ENCODE assay signal across 20 cellular contexts in genomic region chr19:31402931-31403330, GRCh38.
"Had no signal": no experiment of that assay in that cellular context is flagged by ENCODE, and none has a peak within 500 bp of the region (broad histone marks: within the 10 kb centered on the region; RNA-seq: fewer than 3 reads in every experiment).

No MANE protein-coding gene starts in this region.

- H3K4me1 ChIP-seq: left lung, lower lobe of right lung, psoas muscle, right lobe of liver, tibial artery, upper lobe of left lung, uterus had no signal

- DNase-seq: effector memory CD8-positive, alpha-beta T cell; immature natural killer cell; left lung; lower lobe of right lung; mesenchymal stem cell; midbrain; occipital lobe; psoas muscle; retina; right lobe of liver; stimulated activated CD4-positive, alpha-beta T cell treated with anti-CD3 and anti-CD28 coated beads, Interleukin-4, amount 100 ng/mL, for 1 hour; stimulated activated CD8-positive, alpha-beta memory T cell treated with anti-CD3 and anti-CD28 coated beads, Interleukin-4, amount 100 ng/mL, for 48 hours; stimulated activated naive CD8-positive, alpha-beta T cell treated with anti-CD3 and anti-CD28 coated beads, Interleukin-15, Interleukin-2, amounts not matched to agents 100 U/mL and 50 U/mL, for 24 hours; tibial artery; upper lobe of left lung; uterus had no signal

- H3K36me3 ChIP-seq: esophagus muscularis mucosa, left lung, lower lobe of right lung, right lobe of liver, tibial artery, upper lobe of left lung, uterus had no signal

- ATAC-seq: effector memory CD8-positive, alpha-beta T cell; left lung; lower lobe of right lung; natural killer cell treated with Interleukin-12 subunit alpha and Interleukin-12 subunit beta and Interleukin-15 and Interleukin-18, amount 100 ng/mL, for 72 hours; psoas muscle; right lobe of liver; stimulated activated effector memory CD8-positive, alpha-beta T cell treated with anti-CD3 and anti-CD28 coated beads, Interleukin-12 subunit alpha, Interleukin-12 subunit beta, amount 100 ng/mL, for 72 hours; stimulated activated naive CD8-positive, alpha-beta T cell treated with anti-CD3 and anti-CD28 coated beads, Interleukin-15, Interleukin-2, amounts not matched to agents 100 U/mL and 50 U/mL, for 24 hours had no signal

- H3K9me3 ChIP-seq: esophagus muscularis mucosa, left lung, lower lobe of right lung, psoas muscle, right lobe of liver, tibial artery, upper lobe of left lung, uterus had no signal

- H3K27ac ChIP-seq: epithelial cell of prostate, esophagus muscularis mucosa, left lung, lower lobe of right lung, psoas muscle, right lobe of liver, tibial artery, upper lobe of left lung, uterus had no signal

- H3K27me3 ChIP-seq: esophagus muscularis mucosa, right lobe of liver, upper lobe of left lung, uterus had no signal

- H3K4me3 ChIP-seq: esophagus muscularis mucosa, left lung, lower lobe of right lung, psoas muscle, right lobe of liver, tibial artery, upper lobe of left lung, uterus had no signal
